In genomic region chr9:122464633-122465567, GRCh38 we compare ENCODE assay signal across 8 cellular contexts. TPM values are rescaled to one million over a fixed set of nuclear protein-coding genes. Genes with fewer than 3 reads are reported as not detected.
DNase-seq lines count a peak whose midpoint lies in the region; ATAC-seq and TF ChIP-seq lines count a peak whose summit lies in the region.

No MANE protein-coding gene starts in this region.

- CTCF ChIA-PET in activated B cell treated with CpG ODN at 0.5 μM for 24 hours (lab: Charles Lee), result interaction anchor here (0.7 to 4.3 kb wide), 7 partner anchors 10 to 526 kb away, joined by 3 to 22 read pairs (median 5); no protein-coding TSS in a partner anchor

- DNase-seq in NCI-H226 (peak; percentile 74), activated B cell treated with CpG ODN at 0.5 μM for 24 hours (peak; percentile 19), left colon (peak; percentile 73 to 74)
- DNase-seq in central memory CD8-positive, alpha-beta T cell (ENCODE audit: low spot score in 2 of 2), result peak; percentile 42 to 56
- peak; percentile 71 for DNase-seq in stimulated activated CD4-positive, alpha-beta T cell treated with anti-CD3 and anti-CD28 coated beads, Interleukin-1b, Interleukin-23, amount 100 ng/mL, for 48 hours

- TF ChIP-seq CTCF in activated B cell treated with CpG ODN at 0.5 μM for 24 hours (IDR thresholded peaks at IDR 0.05), result peak; percentile 28

- intact Hi-C loops in activated B cell treated with CpG ODN at 0.5 μM for 24 hours (cut with micrococcal nuclease) (loop anchor here (1.0 to 10.0 kb wide), 5 partner anchors 203 to 920 kb away; partner anchors contain the start of genes MRRF and RBM18), left colon (cut with DNase I, micrococcal nuclease) (loop anchor here in 1 of 2 donors (2.0 kb wide), 1 partner anchor 344 kb away; no protein-coding TSS in a partner anchor)

- H3K27me3 Mint-ChIP-seq in activated B cell treated with CpG ODN at 0.5 μM for 24 hours, result peaks cover 32% of the 10 kb centered on the region
- peaks cover 73% of the 10 kb centered on the region for H3K27me3 Mint-ChIP-seq in central memory CD8-positive, alpha-beta T cell

- H3K27ac Mint-ChIP-seq in activated B cell treated with CpG ODN at 0.5 μM for 24 hours, result peak overlapping the region; percentile 70
- peak overlapping the region; percentile 80 for H3K27ac Mint-ChIP-seq in central memory CD8-positive, alpha-beta T cell (ENCODE audit: low read depth)

- peak; percentile 73 for ATAC-seq in GM18517 (IDR thresholded peaks at IDR 0.05; ENCODE audit: unreplicated experiment)
- peak; percentile 80 for ATAC-seq in HG03135 (IDR thresholded peaks at IDR 0.05; ENCODE audit: unreplicated experiment)
- ATAC-seq in activated B cell treated with CpG ODN at 0.5 μM for 24 hours (ENCODE audit: low read depth), result peak; percentile 81
- peak; percentile 76 for ATAC-seq in central memory CD8-positive, alpha-beta T cell (replicated peaks; ENCODE audit: extremely low read depth, poor library complexity, severe bottlenecking)
- ATAC-seq in left colon, result peak; percentile 91

- peak overlapping the region; percentile 32 for H3K27ac ChIP-seq in ACC112 (ENCODE audit: low read depth, low read length)

- peak overlapping the region; percentile 99 for H2AFZ ChIP-seq in ACC112 (ENCODE audit: low read length, unreplicated experiment)

- peak overlapping the region; percentile 89 for H3K4me3 ChIP-seq in ACC112 (ENCODE audit: low read depth, low read length)

- H3K4me1 Mint-ChIP-seq in activated B cell treated with CpG ODN at 0.5 μM for 24 hours, result peaks cover 14% of the 10 kb centered on the region
- peaks cover 7% of the 10 kb centered on the region for H3K4me1 Mint-ChIP-seq in central memory CD8-positive, alpha-beta T cell

- H3K4me3 Mint-ChIP-seq in activated B cell treated with CpG ODN at 0.5 μM for 24 hours, result peak overlapping the region; percentile 84
- peak overlapping the region; percentile 78 for H3K4me3 Mint-ChIP-seq in central memory CD8-positive, alpha-beta T cell

- no peaks in the 10 kb centered on the region for H3K36me3 Mint-ChIP-seq in activated B cell treated with CpG ODN at 0.5 μM for 24 hours (ENCODE audit: low read depth)
- H3K36me3 Mint-ChIP-seq in central memory CD8-positive, alpha-beta T cell (ENCODE audit: insufficient read depth), result peaks cover 4% of the 10 kb centered on the region

- H3K79me2 ChIP-seq in ACC112 (ENCODE audit: control insufficient read depth, insufficient read depth, low read length, unreplicated experiment), result no peaks in the 10 kb centered on the region

- peaks cover 21% of the 10 kb centered on the region for H3K4me1 ChIP-seq in ACC112 (ENCODE audit: control insufficient read depth, insufficient read depth, low read length, unreplicated experiment)

- peaks cover 4% of the 10 kb centered on the region for H3K9me3 Mint-ChIP-seq in activated B cell treated with CpG ODN at 0.5 μM for 24 hours
- H3K9me3 Mint-ChIP-seq in central memory CD8-positive, alpha-beta T cell, result no peaks in the 10 kb centered on the region

- no peaks in the 10 kb centered on the region for H3K36me3 ChIP-seq in ACC112 (ENCODE audit: insufficient read depth, low read length)

- POLR2A ChIA-PET in activated B cell treated with CpG ODN at 0.5 μM for 24 hours (lab: Charles Lee), result interaction anchor here (0.6 kb wide), 1 partner anchor 970 kb away, joined by 3 read pairs; no protein-coding TSS in a partner anchor

- H3K27me3 ChIP-seq in ACC112 (ENCODE audit: insufficient read depth, low read length), result no peaks in the 10 kb centered on the region

RNA-seq across cellular contexts. Expression of gene OR1J1, which starts 12.8 kb away (rescaled TPM):
- total RNA-seq in activated B cell treated with CpG ODN at 0.5 μM for 24 hours (not detected in 2 replicates), left colon (not detected)

RNA-seq across cellular contexts. Expression of gene OR1J2, which starts 45.7 kb away (rescaled TPM):
- total RNA-seq in activated B cell treated with CpG ODN at 0.5 μM for 24 hours, result not detected in 2 replicates
- total RNA-seq in left colon, result not detected

RNA-seq across cellular contexts. Expression of gene OR1J4, which starts 54.0 kb away (rescaled TPM):
- total RNA-seq in activated B cell treated with CpG ODN at 0.5 μM for 24 hours, result not detected in 2 replicates
- not detected for total RNA-seq in left colon

Comparison
In these comparisons a context has a peak if more than half of its experiments do, and no peak if none do; other contexts are left out.
1. Peak in every context shown above with its lines: DNase-seq, ATAC-seq, H3K4me3 ChIP-seq and H3K27ac ChIP-seq.
2. DNase-seq: peak in every context shown above with its lines; median percentile 74 in NCI-H226; 74 in left colon; 71 in stimulated activated CD4-positive, alpha-beta T cell treated with anti-CD3 and anti-CD28 coated beads, Interleukin-1b, Interleukin-23, amount 100 ng/mL, for 48 hours; 49 in central memory CD8-positive, alpha-beta T cell; 19 in activated B cell treated with CpG ODN at 0.5 μM for 24 hours.